7 cellular contexts compared by ENCODE assay signal in the genomic region with DNA sequence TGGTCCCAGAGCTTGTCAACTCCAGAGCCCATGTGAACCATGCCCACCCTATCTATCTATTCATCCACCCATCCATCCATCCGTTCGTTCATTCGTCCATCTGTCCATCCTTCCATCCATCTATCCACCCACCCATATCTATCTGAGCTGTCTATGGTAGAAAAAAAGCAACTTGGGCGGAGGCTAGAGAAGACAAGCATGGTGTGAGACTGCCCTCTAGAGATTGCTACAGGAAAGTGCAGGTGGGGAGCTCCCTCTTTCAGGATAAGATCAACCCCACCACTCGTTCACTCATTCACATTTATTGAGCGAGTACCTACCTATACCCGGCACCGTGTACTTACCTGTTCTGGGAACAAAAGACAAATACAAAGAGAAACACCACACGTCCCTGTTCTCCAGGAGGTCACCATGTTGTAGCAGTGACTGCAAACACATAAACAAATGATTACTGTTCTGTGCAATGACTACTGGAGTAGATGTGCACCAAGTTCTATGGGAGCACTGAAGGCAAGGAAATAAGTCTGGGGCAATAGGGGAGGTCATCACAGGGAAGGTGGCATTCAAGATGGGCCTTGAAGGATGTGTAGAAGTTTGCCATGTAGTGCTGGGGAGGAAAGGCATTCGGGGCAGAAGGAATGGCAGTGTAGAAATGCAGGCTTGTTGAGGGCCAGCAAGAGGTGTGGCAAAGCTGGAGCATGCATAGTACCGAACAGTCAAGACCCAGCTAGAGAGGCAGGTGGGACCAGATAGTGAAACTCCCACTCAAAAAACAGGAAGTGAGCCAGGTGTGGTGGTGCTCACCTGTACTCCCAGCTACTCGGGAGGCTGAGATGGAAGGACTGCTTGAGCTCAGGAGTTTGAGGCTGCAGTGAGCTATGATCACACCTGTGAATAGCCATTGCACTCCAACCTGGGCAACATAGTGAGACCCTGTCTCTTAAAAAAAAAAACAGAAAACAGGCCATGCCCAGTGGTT. TPM values are rescaled to one million over a fixed set of nuclear protein-coding genes. Genes with fewer than 3 reads are reported as not detected.
DNase-seq lines count a peak whose midpoint lies in the region; ATAC-seq and TF ChIP-seq lines count a peak whose summit lies in the region.

No MANE protein-coding gene starts in this region.

- ATAC-seq in left ventricle myocardium superior = peak; percentile 84
- ATAC-seq in sciatic nerve = peak; percentile 87
- no peak for ATAC-seq in GM18870 (IDR thresholded peaks at IDR 0.05; ENCODE audit: unreplicated experiment)

- H3K27me3 ChIP-seq in adipocyte (replicated peaks; ENCODE audit: control insufficient read depth, insufficient read depth, low read length) = peaks cover 15% of the 10 kb centered on the region

- intact Hi-C loops in left ventricle myocardium superior (cut with micrococcal nuclease) (loop anchor here (2.0 kb wide), 1 partner anchor 74 kb away; no protein-coding TSS in a partner anchor), sciatic nerve (cut with DNase I) (loop anchor here (5.0 kb wide), 1 partner anchor 67 kb away; no protein-coding TSS in a partner anchor)

- no peak overlapping the region for H3K9ac ChIP-seq in adipocyte (ENCODE audit: low read length)

- in situ Hi-C loops in GM13977 (cut with MboI; ENCODE audit: low pct_unique_long_range_greater_than_20kb, low sequenced_read_pairs, unreplicated experiment) = loop anchor here (5.0 to 25.0 kb wide), 2 partner anchors 62 to 192 kb away; a partner anchor contains a TSS

- no peaks in the 10 kb centered on the region for H3K4me1 ChIP-seq in adipocyte (ENCODE audit: control insufficient read depth, insufficient read depth, low read length)

- TF ChIP-seq CTCF in GM13977 (IDR thresholded peaks at IDR 0.05; ENCODE audit: extremely low read depth, insufficient read depth, missing control alignments) = peak; percentile 87

- no peaks in the 10 kb centered on the region for H3K9me3 ChIP-seq in adipocyte (ENCODE audit: control insufficient read depth, low read length)

- peak; percentile 82 for DNase-seq in GM13977 (ENCODE audit: low spot score)
- peak; percentile 76 for DNase-seq in NCI-H1694 (lab: John Stamatoyannopoulos, UW)
- peak; percentile 81 for DNase-seq in SW480 (ENCODE audit: low spot score)
- peak; percentile 86 for DNase-seq in adipocyte (ENCODE audit: low read depth)
- DNase-seq in left ventricle myocardium superior = no peak
- no peak for DNase-seq in sciatic nerve (ENCODE audit: low spot score)

- no peaks in the 10 kb centered on the region for H3K36me3 ChIP-seq in adipocyte (ENCODE audit: control insufficient read depth, insufficient read depth, low read length, severe bottlenecking)

- H3K4me3 ChIP-seq in adipocyte (ENCODE audit: low read length) = no peak overlapping the region

RNA-seq across cellular contexts. Expression of a gene that starts 13.4 kb away (rescaled TPM):
- total RNA-seq in left ventricle myocardium superior (513 TPM), sciatic nerve (40.7 TPM)

RNA-seq across cellular contexts. Expression of a gene that starts 29.0 kb away (rescaled TPM):
- 35.5 TPM for total RNA-seq in left ventricle myocardium superior
- total RNA-seq in sciatic nerve = 66.2 TPM

RNA-seq across cellular contexts. Expression of a gene that starts 48.4 kb away (rescaled TPM):
- 330 TPM for total RNA-seq in left ventricle myocardium superior
- 206 TPM for total RNA-seq in sciatic nerve

Comparison
In these comparisons a context has a peak if more than half of its experiments do, and no peak if none do; other contexts are left out.
1. DNase-seq: peak in GM13977 (single experiment), NCI-H1694 (single experiment), SW480 (single experiment) and adipocyte (single experiment); none in left ventricle myocardium superior (single experiment) and sciatic nerve (single experiment).
2. RNA of a gene that starts 13.4 kb away (total RNA-seq): 513 TPM in left ventricle myocardium superior (single experiment); 40.7 TPM in sciatic nerve (single experiment); every median in the first group is over 10 times any median in the second.